Comparison of ENCODE assay signal across 20 cellular contexts in the genomic region with DNA sequence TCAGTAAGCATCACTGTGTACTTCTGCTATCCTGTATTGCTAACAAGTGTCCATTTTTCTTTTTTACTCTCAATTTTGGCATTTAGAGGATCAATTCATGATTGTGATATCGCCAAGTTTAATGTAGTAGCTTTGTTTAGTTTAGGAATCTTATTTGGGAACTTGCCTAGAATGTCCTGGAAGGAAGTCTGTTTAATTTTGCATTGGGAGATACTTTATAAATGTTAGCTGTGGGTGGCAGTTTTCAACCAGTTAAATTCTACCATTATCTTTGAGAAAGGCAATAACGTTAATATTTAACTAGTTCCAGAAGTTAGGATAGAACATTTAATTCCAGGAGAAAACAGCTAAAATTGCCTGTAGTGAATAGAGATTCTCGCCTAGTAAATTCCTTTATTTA.
DNase-seq lines count a peak whose midpoint lies in the region; ATAC-seq and TF ChIP-seq lines count a peak whose summit lies in the region.
"Had no signal": no experiment of that assay in that cellular context is flagged by ENCODE, and none has a peak within 500 bp of the region (broad histone marks: within the 10 kb centered on the region; RNA-seq: fewer than 3 reads in every experiment).

No MANE protein-coding gene starts in this region.

- no peaks in the 10 kb centered on the region for H3K9me3 Mint-ChIP-seq in natural killer cell
- no peaks in the 10 kb centered on the region for H3K9me3 Mint-ChIP-seq in natural killer cell treated with Interleukin-12 subunit alpha and Interleukin-12 subunit beta and Interleukin-15 and Interleukin-18, amount 100 ng/mL, for 72 hours
- H3K9me3 Mint-ChIP-seq in T-cell = no peaks in the 10 kb centered on the region
- H3K9me3 Mint-ChIP-seq: CD14-positive monocyte, GM23338 had no signal

- BruUV-seq in PC-3 (replicated peaks; lab: Mats Ljungman, UMichigan) = no TSS peak

- CTCF ChIA-PET in T-cell (lab: Charles Lee) = no interaction called here
- CTCF ChIA-PET in PC-3 (lab: Charles Lee) = no interaction called here

- intact Hi-C loops in natural killer cell (cut with micrococcal nuclease) = no loop called here
- intact Hi-C loops in PC-3 (cut with micrococcal nuclease) = no loop called here

- ATAC-seq in natural killer cell = no peak
- ATAC-seq in natural killer cell treated with Interleukin-12 subunit alpha and Interleukin-12 subunit beta and Interleukin-15 and Interleukin-18, amount 100 ng/mL, for 72 hours = no peak
- no peak for ATAC-seq in T-cell (replicated peaks in 1 of 4)
- peak; percentile 78 for ATAC-seq in left lobe of liver
- ATAC-seq in PC-3 = no peak
- no peak for ATAC-seq in HG03342 (IDR thresholded peaks at IDR 0.05; ENCODE audit: unreplicated experiment)
- ATAC-seq: A549, GM23338 had no signal

- DNase-seq in natural killer cell = no peak
- DNase-seq in natural killer cell treated with Interleukin-12 subunit alpha and Interleukin-12 subunit beta and Interleukin-15 and Interleukin-18, amount 100 ng/mL, for 72 hours (ENCODE audit: low spot score) = no peak
- no peak for DNase-seq in T-cell
- no peak for DNase-seq in left lobe of liver (ENCODE audit: low spot score)
- DNase-seq in PC-3 = no peak
- no peak for DNase-seq in activated effector memory CD4-positive, alpha-beta T cell treated with Interleukin-2 at 50 U/mL for 16 hours
- no peak for DNase-seq in caudate nucleus (lab: John Stamatoyannopoulos, UW)
- DNase-seq: GF-D8, MG63, NCI-H1105 treated with DMSO at 0.1 percent for 48 hours, NCI-H187 treated with DMSO at 0.1 percent for 48 hours, NCI-H2171, NCI-H446 treated with DMSO at 0.1 percent for 48 hours, NCI-H774, SHP77 had no signal

- no peak overlapping the region for H2AFZ ChIP-seq in PC-3 (ENCODE audit: low read length)
- H2AFZ ChIP-seq: GM23338 had no signal

- H3K79me2 ChIP-seq in PC-3 (ENCODE audit: low read length) = no peaks in the 10 kb centered on the region

- no peak overlapping the region for H3K27ac ChIP-seq in PC-3 (ENCODE audit: low read length)
- no peak overlapping the region for H3K27ac ChIP-seq in caudate nucleus (ENCODE audit: low read depth, low read length)
- H3K27ac ChIP-seq: A549, KMS-11 had no signal

- H3K36me3 ChIP-seq in PC-3 (ENCODE audit: low read depth, low read length) = no peaks in the 10 kb centered on the region
- H3K36me3 ChIP-seq: MG63 had no signal

- H3K4me1 ChIP-seq in PC-3 (ENCODE audit: insufficient read depth, low read length) = no peaks in the 10 kb centered on the region

- H3K27me3 ChIP-seq in PC-3 (ENCODE audit: low read length) = no peaks in the 10 kb centered on the region
- H3K27me3 ChIP-seq: MG63 had no signal

- H3K4me1 Mint-ChIP-seq in natural killer cell (peaks cover 11 to 23% of the 10 kb centered on the region in 2 donors), T-cell (peaks cover 40 to 53% (median 50%) of the 10 kb centered on the region in 3 donors)
- H3K4me1 Mint-ChIP-seq in natural killer cell treated with Interleukin-12 subunit alpha and Interleukin-12 subunit beta and Interleukin-15 and Interleukin-18, amount 100 ng/mL, for 72 hours (ENCODE audit: low read depth in 2 of 2) = peaks cover 11 to 24% of the 10 kb centered on the region in 2 donors
- H3K4me1 Mint-ChIP-seq: GM23338 had no signal

- H3K9ac ChIP-seq in PC-3 (ENCODE audit: low read length) = no peak overlapping the region
- H3K9ac ChIP-seq: KMS-11 had no signal

- H3K36me3 Mint-ChIP-seq in natural killer cell = no peaks in the 10 kb centered on the region
- no peaks in the 10 kb centered on the region for H3K36me3 Mint-ChIP-seq in natural killer cell treated with Interleukin-12 subunit alpha and Interleukin-12 subunit beta and Interleukin-15 and Interleukin-18, amount 100 ng/mL, for 72 hours
- H3K36me3 Mint-ChIP-seq in T-cell = no peaks in the 10 kb centered on the region
- H3K36me3 Mint-ChIP-seq: CD14-positive monocyte had no signal

- H3F3A ChIP-seq in PC-3 (ENCODE audit: low read length, unreplicated experiment) = no peaks in the 10 kb centered on the region

- H3K9me3 ChIP-seq in PC-3 (ENCODE audit: low read length) = no peaks in the 10 kb centered on the region
- H3K9me3 ChIP-seq: A549, MG63 had no signal

- no peak overlapping the region for H3K4me3 ChIP-seq in PC-3 (ENCODE audit: low read length)
- H3K4me3 ChIP-seq: A549, GM23338, MG63 had no signal

- H3K4me2 ChIP-seq in PC-3 (ENCODE audit: low read length) = no peak overlapping the region
- H3K4me2 ChIP-seq: A549, GM23338, KMS-11 had no signal

- H3K27me3 Mint-ChIP-seq in natural killer cell (ENCODE audit: low read depth in 2 of 2) = no peaks in the 10 kb centered on the region
- no peaks in the 10 kb centered on the region for H3K27me3 Mint-ChIP-seq in natural killer cell treated with Interleukin-12 subunit alpha and Interleukin-12 subunit beta and Interleukin-15 and Interleukin-18, amount 100 ng/mL, for 72 hours
- no peaks in the 10 kb centered on the region for H3K27me3 Mint-ChIP-seq in T-cell

- H3K4me3 Mint-ChIP-seq in natural killer cell (peak overlapping the region; percentile 45), T-cell (peak overlapping the region in 2 of 3 donors; percentile 51 to 52)
- no peak overlapping the region for H3K4me3 Mint-ChIP-seq in natural killer cell treated with Interleukin-12 subunit alpha and Interleukin-12 subunit beta and Interleukin-15 and Interleukin-18, amount 100 ng/mL, for 72 hours
- H3K4me3 Mint-ChIP-seq: CD14-positive monocyte, GM23338 had no signal

- H3K27ac Mint-ChIP-seq in natural killer cell = no peak overlapping the region
- H3K27ac Mint-ChIP-seq in natural killer cell treated with Interleukin-12 subunit alpha and Interleukin-12 subunit beta and Interleukin-15 and Interleukin-18, amount 100 ng/mL, for 72 hours = no peak overlapping the region
- H3K27ac Mint-ChIP-seq in T-cell = peak overlapping the region in 1 of 2 donors; percentile 66
- H3K27ac Mint-ChIP-seq: GM23338 had no signal

- no peaks in the 10 kb centered on the region for H3K9me2 ChIP-seq in PC-3 (replicated peaks; ENCODE audit: low read length)

- POLR2A ChIA-PET in T-cell (lab: Charles Lee) (no interaction called here), PC-3 (lab: Charles Lee; ENCODE audit: unreplicated experiment) (no interaction called here)

- H4K20me1 ChIP-seq in PC-3 (ENCODE audit: low read length) = no peaks in the 10 kb centered on the region

- no peak for TF ChIP-seq CTCF in natural killer cell (IDR thresholded peaks at IDR 0.05)
- TF ChIP-seq CTCF in PC-3 (conservative IDR thresholded peaks at IDR 0.05; ENCODE audit: low read depth, low read length) = no peak
